ENCODE assay signal across 20 cellular contexts in genomic region chr20:47224857-47225256, GRCh38.
"Had no signal": no experiment of that assay in that cellular context is flagged by ENCODE, and none has a peak within 500 bp of the region (broad histone marks: within the 10 kb centered on the region; RNA-seq: fewer than 3 reads in every experiment).

No MANE protein-coding gene starts in this region.

- DNase-seq: activated CD4-positive, alpha-beta T cell treated with anti-CD3 and anti-CD28 coated beads for 48 hours; activated CD8-positive, alpha-beta memory T cell treated with anti-CD3 and anti-CD28 coated beads, Interleukin-2, amount 50 U/mL, for 4 hours; activated naive CD4-positive, alpha-beta T cell; adrenal gland; effector CD8-positive, alpha-beta T cell; heart left ventricle; kidney; midbrain; testis had no signal

- H3K4me3 Mint-ChIP-seq: activated T-helper 1 cell treated with anti-CD3 and anti-CD28 coated beads, Interleukin-12 subunit alpha, Interleukin-12 subunit beta, Interleukin-2, Interleukin-4 antibody, amounts not matched to agents 30 ng/mL and 10 ng/mL and 1 ng/mL, durations not matched to agents 14 hours and 24 hours and 36 hours; dendritic cell treated with granulocyte-macrophage colony-stimulating factor and Interleukin-4, amounts not matched to agents 40 ng/mL and 50 ng/mL, for 4 days; neural crest cell; type B pancreatic cell had no signal

- H3K9me3 ChIP-seq: adrenal gland, esophagus muscularis mucosa, gastroesophageal sphincter, heart left ventricle, right atrium auricular region, testis had no signal

- H3K4me3 ChIP-seq: adrenal gland, esophagus muscularis mucosa, gastroesophageal sphincter, heart left ventricle, lung, right atrium auricular region, testis had no signal

- FAIRE-seq: astrocyte, bronchial epithelial cell, kidney, TTC549 had no signal

- ATAC-seq: gastroesophageal sphincter, heart left ventricle had no signal

- H3K27ac ChIP-seq: adrenal gland, esophagus muscularis mucosa, gastroesophageal sphincter, heart left ventricle, right atrium auricular region, testis had no signal

- H3K9me3 Mint-ChIP-seq: activated T-helper 1 cell treated with anti-CD3 and anti-CD28 coated beads, Interleukin-12 subunit alpha, Interleukin-12 subunit beta, Interleukin-2, Interleukin-4 antibody, amounts not matched to agents 30 ng/mL and 10 ng/mL and 1 ng/mL, durations not matched to agents 14 hours and 24 hours and 36 hours; dendritic cell treated with granulocyte-macrophage colony-stimulating factor and Interleukin-4, amounts not matched to agents 40 ng/mL and 50 ng/mL, for 4 days; neural crest cell; type B pancreatic cell had no signal

- H3K4me1 ChIP-seq: adrenal gland, right atrium auricular region, testis had no signal

- H3K27me3 Mint-ChIP-seq: dendritic cell treated with granulocyte-macrophage colony-stimulating factor and Interleukin-4, amounts not matched to agents 40 ng/mL and 50 ng/mL, for 4 days; type B pancreatic cell had no signal

- H3K27me3 ChIP-seq: adrenal gland, esophagus muscularis mucosa, gastroesophageal sphincter, heart left ventricle, right atrium auricular region, testis had no signal

- H3K27ac Mint-ChIP-seq: activated T-helper 1 cell treated with anti-CD3 and anti-CD28 coated beads, Interleukin-12 subunit alpha, Interleukin-12 subunit beta, Interleukin-2, Interleukin-4 antibody, amounts not matched to agents 30 ng/mL and 10 ng/mL and 1 ng/mL, durations not matched to agents 14 hours and 24 hours and 36 hours; dendritic cell treated with granulocyte-macrophage colony-stimulating factor and Interleukin-4, amounts not matched to agents 40 ng/mL and 50 ng/mL, for 4 days; type B pancreatic cell had no signal
